Comparison of ENCODE assay signal across 26 cellular contexts in the genomic region with DNA sequence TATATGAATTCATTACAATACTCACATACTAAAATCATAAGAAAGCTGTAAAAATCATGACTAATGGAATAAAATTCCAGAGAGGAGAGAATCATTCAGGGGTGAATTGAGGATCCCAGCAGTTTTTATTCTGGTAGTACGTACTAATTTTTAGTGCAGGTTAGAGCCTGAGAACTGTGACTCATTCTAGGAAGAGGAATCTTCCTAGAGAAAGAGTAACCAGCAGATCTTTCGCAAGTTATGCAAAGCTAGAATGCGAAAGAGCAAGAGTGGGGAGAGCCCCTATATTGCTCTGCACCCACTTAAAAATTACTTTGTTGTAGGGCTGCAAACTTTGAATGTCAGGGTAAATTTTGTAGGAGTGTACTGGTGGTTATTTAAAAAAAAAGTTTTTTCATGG.
DNase-seq lines count a peak whose midpoint lies in the region; ATAC-seq and TF ChIP-seq lines count a peak whose summit lies in the region.
"Had no signal": no experiment of that assay in that cellular context is flagged by ENCODE, and none has a peak within 500 bp of the region (broad histone marks: within the 10 kb centered on the region; RNA-seq: fewer than 3 reads in every experiment).

No MANE protein-coding gene starts in this region.

- DNase-seq in SIG-M5 treated with dmso at 0.1 percent for 504 hours (lab: John Stamatoyannopoulos, UW; ENCODE audit: unreplicated experiment) (peak; percentile 37), SIG-M5 (lab: John Stamatoyannopoulos, UW) (no peak), PC-3 (no peak), epithelial cell of proximal tubule (ENCODE audit: low read depth) (peak; percentile 57), dedifferentiated amniotic fluid mesenchymal stem cell (ENCODE audit: extremely low spot score) (no peak), NCI-H82 (lab: John Stamatoyannopoulos, UW) (no peak)
- no peak for DNase-seq in stimulated activated naive B cell treated with anti-CD40 and anti-IgM and Interleukin-4, amounts not matched to agents 10 μg/mL and 1 μg/mL and 100 μg/mL, for 72 hours
- DNase-seq in activated naive CD4-positive, alpha-beta T cell treated with Interleukin-2 at 50 U/mL for 16 hours, result no peak
- DNase-seq: activated CD4-positive, alpha-beta T cell treated with anti-CD3 and anti-CD28 coated beads for 36 hours; activated T-cell treated with anti-CD3 and anti-CD28 coated beads, Interleukin-2, amount 50 U/mL, for 72 hours; anterior cingulate cortex; HFFc6; naive thymus-derived CD4-positive, alpha-beta T cell; NCI-H146; NCI-H524 treated with DMSO at 0.1 percent for 48 hours; ovary; Right ventricle myocardium superior; spleen; stimulated activated naive CD8-positive, alpha-beta T cell treated with anti-CD3 and anti-CD28 coated beads, Interleukin-15, amount 100 ng/mL, for 72 hours had no signal

- no peaks in the 10 kb centered on the region for H3K27me3 ChIP-seq in PC-3 (ENCODE audit: low read length)
- H3K27me3 ChIP-seq: gastroesophageal sphincter, ovary, right atrium auricular region, spleen, tibial nerve had no signal

- TF ChIP-seq CTCF in PC-3 (conservative IDR thresholded peaks at IDR 0.05; ENCODE audit: low read depth, low read length) (no peak), epithelial cell of proximal tubule (conservative IDR thresholded peaks at IDR 0.05; ENCODE audit: low read depth, low read length) (no peak)

- CTCF ChIA-PET in PC-3 (lab: Charles Lee), result no interaction called here

- no peaks in the 10 kb centered on the region for H3K27me3 Mint-ChIP-seq in stimulated activated naive B cell treated with anti-CD40 and anti-IgM and Interleukin-4, amounts not matched to agents 10 μg/mL and 1 μg/mL and 100 μg/mL, for 72 hours
- H3K27me3 Mint-ChIP-seq: activated CD4-positive, alpha-beta T cell treated with anti-CD3 and anti-CD28 coated beads for 36 hours; activated naive CD4-positive, alpha-beta T cell treated with anti-CD3 and anti-CD28 coated beads, Interleukin-2, amount 50 U/mL, for 24 hours; B cell; central memory CD8-positive, alpha-beta T cell; IgD-negative memory B cell; stimulated activated naive CD8-positive, alpha-beta T cell treated with anti-CD3 and anti-CD28 coated beads, Interleukin-15, amount 100 ng/mL, for 72 hours had no signal

- POLR2A ChIA-PET in PC-3 (lab: Charles Lee; ENCODE audit: unreplicated experiment), result no interaction called here

- no peak overlapping the region for H3K9ac ChIP-seq in PC-3 (ENCODE audit: low read length)

- peak; percentile 66 for ATAC-seq in PC-3
- ATAC-seq in stimulated activated naive B cell treated with anti-CD40 and anti-IgM and Interleukin-4, amounts not matched to agents 10 μg/mL and 1 μg/mL and 100 μg/mL, for 72 hours (replicated peaks), result peak; percentile 60 to 61
- ATAC-seq: activated CD4-positive, alpha-beta T cell treated with anti-CD3 and anti-CD28 coated beads for 36 hours; activated T-cell treated with anti-CD3 and anti-CD28 coated beads, Interleukin-2, amount 50 U/mL, for 72 hours; gastroesophageal sphincter; naive thymus-derived CD4-positive, alpha-beta T cell; stimulated activated naive CD8-positive, alpha-beta T cell treated with anti-CD3 and anti-CD28 coated beads, Interleukin-15, amount 100 ng/mL, for 72 hours had no signal

- no peaks in the 10 kb centered on the region for H3K36me3 ChIP-seq in PC-3 (ENCODE audit: low read depth, low read length)
- H3K36me3 ChIP-seq: gastroesophageal sphincter, ovary, right atrium auricular region, spleen, tibial nerve had no signal

- H3K79me2 ChIP-seq in PC-3 (ENCODE audit: low read length), result no peaks in the 10 kb centered on the region

- peaks cover 0 to 2% of the 10 kb centered on the region in 2 donors for H3K9me3 Mint-ChIP-seq in stimulated activated naive B cell treated with anti-CD40 and anti-IgM and Interleukin-4, amounts not matched to agents 10 μg/mL and 1 μg/mL and 100 μg/mL, for 72 hours
- H3K9me3 Mint-ChIP-seq: activated naive CD4-positive, alpha-beta T cell treated with anti-CD3 and anti-CD28 coated beads, Interleukin-2, amount 50 U/mL, for 24 hours; stimulated activated naive CD8-positive, alpha-beta T cell treated with anti-CD3 and anti-CD28 coated beads, Interleukin-15, amount 100 ng/mL, for 72 hours had no signal

- no peak overlapping the region for H3K27ac Mint-ChIP-seq in stimulated activated naive B cell treated with anti-CD40 and anti-IgM and Interleukin-4, amounts not matched to agents 10 μg/mL and 1 μg/mL and 100 μg/mL, for 72 hours
- H3K27ac Mint-ChIP-seq: activated CD4-positive, alpha-beta T cell treated with anti-CD3 and anti-CD28 coated beads for 36 hours; activated naive CD4-positive, alpha-beta T cell treated with anti-CD3 and anti-CD28 coated beads, Interleukin-2, amount 50 U/mL, for 24 hours; activated T-cell treated with anti-CD3 and anti-CD28 coated beads, Interleukin-2, amount 50 U/mL, for 72 hours; B cell; HFFc6; IgD-negative memory B cell; naive thymus-derived CD4-positive, alpha-beta T cell; stimulated activated naive CD8-positive, alpha-beta T cell treated with anti-CD3 and anti-CD28 coated beads, Interleukin-15, amount 100 ng/mL, for 72 hours had no signal

- no peaks in the 10 kb centered on the region for H3K36me3 Mint-ChIP-seq in stimulated activated naive B cell treated with anti-CD40 and anti-IgM and Interleukin-4, amounts not matched to agents 10 μg/mL and 1 μg/mL and 100 μg/mL, for 72 hours
- H3K36me3 Mint-ChIP-seq: activated naive CD4-positive, alpha-beta T cell treated with anti-CD3 and anti-CD28 coated beads, Interleukin-2, amount 50 U/mL, for 24 hours; IgD-negative memory B cell; naive thymus-derived CD4-positive, alpha-beta T cell had no signal

- no TSS peak for BruUV-seq in PC-3 (replicated peaks; lab: Mats Ljungman, UMichigan)

- H3K9me3 ChIP-seq in PC-3 (ENCODE audit: low read length), result peaks cover 36% of the 10 kb centered on the region
- H3K9me3 ChIP-seq: gastroesophageal sphincter, ovary, right atrium auricular region, tibial nerve had no signal

- no peaks in the 10 kb centered on the region for H3K4me1 ChIP-seq in PC-3 (ENCODE audit: insufficient read depth, low read length)
- H3K4me1 ChIP-seq: gastroesophageal sphincter, right atrium auricular region, spleen, tibial nerve had no signal

- H3K4me2 ChIP-seq in PC-3 (ENCODE audit: low read length), result no peak overlapping the region

- no peak overlapping the region for H3K27ac ChIP-seq in PC-3 (ENCODE audit: low read length)
- H3K27ac ChIP-seq: gastroesophageal sphincter, ovary, right atrium auricular region, spleen, tibial nerve had no signal

- H3K4me1 Mint-ChIP-seq in stimulated activated naive B cell treated with anti-CD40 and anti-IgM and Interleukin-4, amounts not matched to agents 10 μg/mL and 1 μg/mL and 100 μg/mL, for 72 hours, result no peaks in the 10 kb centered on the region
- H3K4me1 Mint-ChIP-seq: activated CD4-positive, alpha-beta T cell treated with anti-CD3 and anti-CD28 coated beads for 36 hours; activated naive CD4-positive, alpha-beta T cell treated with anti-CD3 and anti-CD28 coated beads, Interleukin-2, amount 50 U/mL, for 24 hours; B cell; central memory CD8-positive, alpha-beta T cell; IgD-negative memory B cell; naive thymus-derived CD4-positive, alpha-beta T cell; stimulated activated naive CD8-positive, alpha-beta T cell treated with anti-CD3 and anti-CD28 coated beads, Interleukin-15, amount 100 ng/mL, for 72 hours had no signal

- intact Hi-C loops in PC-3 (cut with micrococcal nuclease), result loop anchor here (10.0 kb wide), 1 partner anchor 201 kb away; no protein-coding TSS in a partner anchor

- H3K4me3 Mint-ChIP-seq in stimulated activated naive B cell treated with anti-CD40 and anti-IgM and Interleukin-4, amounts not matched to agents 10 μg/mL and 1 μg/mL and 100 μg/mL, for 72 hours, result no peak overlapping the region
- H3K4me3 Mint-ChIP-seq: activated CD4-positive, alpha-beta T cell treated with anti-CD3 and anti-CD28 coated beads for 36 hours; activated naive CD4-positive, alpha-beta T cell treated with anti-CD3 and anti-CD28 coated beads, Interleukin-2, amount 50 U/mL, for 24 hours; activated T-cell treated with anti-CD3 and anti-CD28 coated beads, Interleukin-2, amount 50 U/mL, for 72 hours; B cell; central memory CD8-positive, alpha-beta T cell; HFFc6; IgD-negative memory B cell; naive thymus-derived CD4-positive, alpha-beta T cell; stimulated activated naive CD8-positive, alpha-beta T cell treated with anti-CD3 and anti-CD28 coated beads, Interleukin-15, amount 100 ng/mL, for 72 hours had no signal

- H3F3A ChIP-seq in PC-3 (ENCODE audit: low read length, unreplicated experiment), result no peaks in the 10 kb centered on the region

- H3K9me2 ChIP-seq in PC-3 (replicated peaks; ENCODE audit: low read length), result no peaks in the 10 kb centered on the region

- H2AFZ ChIP-seq in PC-3 (ENCODE audit: low read length), result no peak overlapping the region

- H4K20me1 ChIP-seq in PC-3 (ENCODE audit: low read length), result no peaks in the 10 kb centered on the region

- no peak overlapping the region for H3K4me3 ChIP-seq in PC-3 (ENCODE audit: low read length)
- no peak overlapping the region for H3K4me3 ChIP-seq in epithelial cell of proximal tubule (ENCODE audit: low read depth, low read length)
- H3K4me3 ChIP-seq: gastroesophageal sphincter, ovary, right atrium auricular region, spleen, tibial nerve had no signal

Comparison
In these comparisons a context has a peak if more than half of its experiments do, and no peak if none do; other contexts are left out.
1. DNase-seq: peak in SIG-M5 treated with dmso at 0.1 percent for 504 hours (single experiment) and epithelial cell of proximal tubule (single experiment); none in SIG-M5 (single experiment), PC-3 (single experiment), stimulated activated naive B cell treated with anti-CD40 and anti-IgM and Interleukin-4, amounts not matched to agents 10 μg/mL and 1 μg/mL and 100 μg/mL, for 72 hours (single experiment), dedifferentiated amniotic fluid mesenchymal stem cell (single experiment), NCI-H82 (single experiment) and activated naive CD4-positive, alpha-beta T cell treated with Interleukin-2 at 50 U/mL for 16 hours (single experiment).